ENCODE assay signal across 9 cellular contexts in genomic region chr1:183842817-183843187, GRCh38. TPM values are rescaled to one million over a fixed set of nuclear protein-coding genes. Genes with fewer than 3 reads are reported as not detected.
DNase-seq lines count a peak whose midpoint lies in the region; ATAC-seq and TF ChIP-seq lines count a peak whose summit lies in the region.
"Had no signal": no experiment of that assay in that cellular context is flagged by ENCODE, and none has a peak within 500 bp of the region (broad histone marks: within the 10 kb centered on the region; RNA-seq: fewer than 3 reads in every experiment).

No MANE protein-coding gene starts in this region.

- H3K27me3 Mint-ChIP-seq in HFFc6 (ENCODE audit: insufficient read depth) (peaks cover 1% of the 10 kb centered on the region; the same call in 1 of the 2 replicates), T-helper 17 cell (no peaks in the 10 kb centered on the region), GM23338 (ENCODE audit: insufficient read depth, low read depth, poor library complexity) (peaks cover 2% of the 10 kb centered on the region)

- DNase-seq in HFFc6, result no peak
- no peak for DNase-seq in T-helper 17 cell
- DNase-seq in osteoblast (ENCODE audit: insufficient read length, low spot score, missing footprints), result no peak
- no peak for DNase-seq in GM23338 (ENCODE audit: low spot score)
- no peak for DNase-seq in NCI-H2107 treated with DMSO at 0.1 percent for 48 hours (lab: John Stamatoyannopoulos, UW; ENCODE audit: unreplicated experiment)
- DNase-seq in NCI-H2029 (lab: John Stamatoyannopoulos, UW), result no peak
- no peak for DNase-seq in amygdala (lab: John Stamatoyannopoulos, UW)

- H3K36me3 Mint-ChIP-seq in HFFc6 (ENCODE audit: low read depth) (peaks cover 20% of the 10 kb centered on the region), T-helper 17 cell (ENCODE audit: low read depth) (no peaks in the 10 kb centered on the region), GM23338 (ENCODE audit: low read depth) (no peaks in the 10 kb centered on the region)

- TF ChIP-seq CTCF in HFFc6 (IDR thresholded peaks at IDR 0.05) (no peak), osteoblast (IDR thresholded peaks at IDR 0.05; ENCODE audit: extremely low read depth, low read depth, low read length) (no peak), GM23338 (conservative IDR thresholded peaks at IDR 0.05; ENCODE audit: low read depth in 2 of 2) (no peak)

- H3K4me3 ChIP-seq in osteoblast (ENCODE audit: insufficient read depth, low read length) (peak overlapping the region; percentile 48), GM23338 (no peak overlapping the region)
- H3K4me3 ChIP-seq: K562 had no signal

- no peaks in the 10 kb centered on the region for H3F3A ChIP-seq in GM23338 (replicated peaks; ENCODE audit: low read depth)

- H3K27ac ChIP-seq in osteoblast (ENCODE audit: low read depth, low read length) (peak overlapping the region; percentile 81), GM23338 (ENCODE audit: low read depth) (no peak overlapping the region)

- H2AFZ ChIP-seq in osteoblast (ENCODE audit: low read length), result no peak overlapping the region
- H2AFZ ChIP-seq in GM23338, result no peak overlapping the region

- ATAC-seq in GM18858 (IDR thresholded peaks at IDR 0.05; ENCODE audit: unreplicated experiment), result peak; percentile 23
- ATAC-seq in T-helper 17 cell, result no peak
- ATAC-seq in GM23338, result no peak
- ATAC-seq: K562 had no signal

- peaks cover 41% of the 10 kb centered on the region for H3K4me1 ChIP-seq in osteoblast (ENCODE audit: insufficient read depth, low read length)
- H3K4me1 ChIP-seq in GM23338 (ENCODE audit: insufficient read depth), result no peaks in the 10 kb centered on the region

- H3K9me3 Mint-ChIP-seq in HFFc6 (no peaks in the 10 kb centered on the region), GM23338 (no peaks in the 10 kb centered on the region)

- H3K79me2 ChIP-seq in osteoblast (ENCODE audit: insufficient read depth, low read length), result no peaks in the 10 kb centered on the region
- no peaks in the 10 kb centered on the region for H3K79me2 ChIP-seq in GM23338 (replicated peaks; ENCODE audit: insufficient read depth)

- H3K27ac Mint-ChIP-seq in HFFc6 (peak overlapping the region; percentile 78), T-helper 17 cell (peak overlapping the region; percentile 9), GM23338 (no peak overlapping the region)

- no peaks in the 10 kb centered on the region for H3K9me2 ChIP-seq in GM23338 (ENCODE audit: insufficient read depth)

- H3K4me2 ChIP-seq in osteoblast (ENCODE audit: insufficient read depth, low read length) (peak overlapping the region; percentile 81), GM23338 (no peak overlapping the region)

- no peaks in the 10 kb centered on the region for H3K27me3 ChIP-seq in osteoblast (ENCODE audit: insufficient read depth, low read length)
- no peaks in the 10 kb centered on the region for H3K27me3 ChIP-seq in GM23338 (ENCODE audit: insufficient read depth)

- peak overlapping the region; percentile 62 for H3K4me3 Mint-ChIP-seq in HFFc6
- H3K4me3 Mint-ChIP-seq in T-helper 17 cell, result no peak overlapping the region
- no peak overlapping the region for H3K4me3 Mint-ChIP-seq in GM23338

- H3K9me3 ChIP-seq in T-helper 17 cell (ENCODE audit: control insufficient read depth, low read length, poor library complexity, severe bottlenecking) (no peaks in the 10 kb centered on the region), osteoblast (ENCODE audit: low read depth, low read length) (no peaks in the 10 kb centered on the region)

- H3K4me1 Mint-ChIP-seq in HFFc6 (ENCODE audit: low read depth) (peaks cover 74% of the 10 kb centered on the region), T-helper 17 cell (peaks cover 17% of the 10 kb centered on the region), GM23338 (peaks cover 3% of the 10 kb centered on the region; the same call in 2 of the 3 replicates)

- no peaks in the 10 kb centered on the region for H3K36me3 ChIP-seq in osteoblast (ENCODE audit: insufficient read depth, low read length)
- H3K36me3 ChIP-seq in GM23338 (ENCODE audit: insufficient read depth), result no peaks in the 10 kb centered on the region

- H4K20me1 ChIP-seq in osteoblast (ENCODE audit: insufficient read depth, low read length), result no peaks in the 10 kb centered on the region
- no peaks in the 10 kb centered on the region for H4K20me1 ChIP-seq in GM23338 (replicated peaks; ENCODE audit: insufficient read depth)

TF ChIP-seq in GM23338, 12 proteins besides CTCF, POLR2A, EP300 and RAD21:
- no peak for TF ChIP-seq NANOG (IDR thresholded peaks at IDR 0.05; ENCODE audit: borderline replicate concordance)
- no peak for TF ChIP-seq EZH2phosphoT487 (IDR thresholded peaks at IDR 0.05; ENCODE audit: unreplicated experiment)
- no peak for TF ChIP-seq EZH2 (IDR thresholded peaks at IDR 0.05; ENCODE audit: low read depth, unreplicated experiment)
- TF ChIP-seq POLR2AphosphoS5 (IDR thresholded peaks at IDR 0.05; ENCODE audit: low read depth), result no peak
- TF ChIP-seq ZNF462 (CRISPR knock-in tag; IDR thresholded peaks at IDR 0.05), result no peak

RNA-seq across cellular contexts. Expression of gene RGL1, which starts 37.9 kb away (rescaled TPM):
- 10 to 100 TPM; 12.0 to 16.8 (median 14.7) TPM for total RNA-seq in HFFc6 (2021; fragmentation: NEBNext Ultra II Directional; extraction: Animal tissue kit (Norgen Biotek cat#: 25700))
- total RNA-seq in T-helper 17 cell (1 to 10 TPM; 1.0 to 1.4 TPM), osteoblast (24.6 and 25.3 TPM in 2 replicates)
- total RNA-seq in GM23338 (2014; rRNA removed; shearing (Covaris generic)), result 2.1 and 2.6 TPM in 2 replicates
- 0.91 and 1.0 TPM in 2 replicates for polyA plus RNA-seq in GM23338 (2016; fragmentation: Nextera tagmentation; extraction: Ambion mirVana)
